34 cellular contexts compared by ENCODE assay signal in genomic region chr11:44083433-44083832, GRCh38. TPM values are rescaled to one million over a fixed set of nuclear protein-coding genes. Genes with fewer than 3 reads are reported as not detected.
"Had no signal": no experiment of that assay in that cellular context is flagged by ENCODE, and none has a peak within 500 bp of the region (broad histone marks: within the 10 kb centered on the region; RNA-seq: fewer than 3 reads in every experiment).

No MANE protein-coding gene starts in this region.

- H3K4me3 Mint-ChIP-seq: activated CD8-positive, alpha-beta T cell treated with anti-CD3 and anti-CD28 coated beads for 36 hours; activated naive CD8-positive, alpha-beta T cell; activated T-cell treated with anti-CD3 and anti-CD28 coated beads, Interleukin-2, amount 50 U/mL, for 4 hours; activated T-helper 17 cell treated with anti-CD3 and anti-CD28 coated beads, Interleukin-2, amount 50 U/mL, for 72 hours; central memory CD8-positive, alpha-beta T cell had no signal

- H3K4me1 ChIP-seq: colonic mucosa, esophagus squamous epithelium, gastroesophageal sphincter had no signal

- H3K4me3 ChIP-seq: colonic mucosa, esophagus squamous epithelium, gastroesophageal sphincter had no signal

- H3K27me3 ChIP-seq: brain microvascular endothelial cell, colonic mucosa, esophagus squamous epithelium, gastroesophageal sphincter had no signal

- ATAC-seq: activated CD8-positive, alpha-beta T cell treated with anti-CD3 and anti-CD28 coated beads for 36 hours; activated T-cell treated with anti-CD3 and anti-CD28 coated beads, Interleukin-2, amount 50 U/mL, for 4 hours; activated T-helper 17 cell treated with anti-CD3 and anti-CD28 coated beads, Interleukin-2, amount 50 U/mL, for 72 hours; gastroesophageal sphincter had no signal

- H3K27ac Mint-ChIP-seq: activated CD8-positive, alpha-beta T cell treated with anti-CD3 and anti-CD28 coated beads for 36 hours; activated naive CD8-positive, alpha-beta T cell; activated T-helper 17 cell treated with anti-CD3 and anti-CD28 coated beads, Interleukin-2, amount 50 U/mL, for 72 hours had no signal

- FAIRE-seq: astrocyte, endometrium, endothelial cell of umbilical vein had no signal

- H3K9me3 ChIP-seq: colonic mucosa, esophagus squamous epithelium, gastroesophageal sphincter had no signal

- H3K36me3 ChIP-seq: brain microvascular endothelial cell, colonic mucosa had no signal

- H3K27ac ChIP-seq: brain microvascular endothelial cell, colonic mucosa, epithelial cell of prostate, esophagus squamous epithelium, gastroesophageal sphincter had no signal

- DNase-seq: activated CD4-positive, alpha-beta T cell treated with anti-CD3 and anti-CD28 coated beads for 48 hours; activated CD4-positive, alpha-beta T cell treated with anti-CD3 and anti-CD28 coated beads, Interleukin-2, amount 50 U/mL, for 1 hour; activated CD4-positive, alpha-beta T cell treated with anti-CD3 and anti-CD28 coated beads, Interleukin-2, amount 50 U/mL, for 48 hours; activated CD4-positive, CD25-positive, alpha-beta regulatory T cell; activated CD8-positive, alpha-beta memory T cell treated with anti-CD3 and anti-CD28 coated beads for 24 hours; activated CD8-positive, alpha-beta T cell treated with anti-CD3 and anti-CD28 coated beads for 36 hours; activated effector memory CD4-positive, alpha-beta T cell treated with Interleukin-2 at 50 U/mL for 16 hours; activated gamma-delta T cell treated with Interleukin-2 at 50 U/mL for 16 hours; activated naive CD4-positive, alpha-beta T cell treated with anti-CD3 and anti-CD28 coated beads, Interleukin-2, amount 50 U/mL, for 16 hours; activated naive CD4-positive, alpha-beta T cell treated with Interleukin-2 at 50 U/mL for 16 hours; activated T-cell treated with anti-CD3 and anti-CD28 coated beads, Interleukin-2, amount 50 U/mL, for 4 hours; amniotic stem cell; colonic mucosa; effector CD8-positive, alpha-beta T cell; esophagus squamous epithelium; foreskin melanocyte; T-helper 2 cell had no signal

- H3K27me3 Mint-ChIP-seq: activated CD8-positive, alpha-beta T cell treated with anti-CD3 and anti-CD28 coated beads for 36 hours; activated naive CD8-positive, alpha-beta T cell; activated T-helper 17 cell treated with anti-CD3 and anti-CD28 coated beads, Interleukin-2, amount 50 U/mL, for 72 hours; central memory CD8-positive, alpha-beta T cell had no signal

- H3K4me1 Mint-ChIP-seq: activated T-helper 17 cell treated with anti-CD3 and anti-CD28 coated beads, Interleukin-2, amount 50 U/mL, for 72 hours; central memory CD8-positive, alpha-beta T cell had no signal

RNA-seq across cellular contexts. Expression of gene ACCSL, which starts 35.7 kb away (rescaled TPM):
- total RNA-seq: activated CD8-positive, alpha-beta T cell treated with anti-CD3 and anti-CD28 coated beads for 36 hours; activated T-cell treated with anti-CD3 and anti-CD28 coated beads, Interleukin-2, amount 50 U/mL, for 4 hours; activated T-helper 17 cell treated with anti-CD3 and anti-CD28 coated beads, Interleukin-2, amount 50 U/mL, for 72 hours; astrocyte; bronchial epithelial cell; cardiac septum; colonic mucosa; dermis microvascular lymphatic vessel endothelial cell; endothelial cell of umbilical vein; esophagus squamous epithelium; fibroblast of lung; gastroesophageal sphincter; glomerular endothelial cell; T-helper 1 cell treated with Interleukin-12 subunit alpha and Interleukin-12 subunit beta and Interleukin-4 antibody, amounts not matched to agents 30 ng/mL and 1 ng/mL, for 36 hours had no signal
- polyA plus RNA-seq: adipose tissue, endothelial cell of umbilical vein, esophagus, fibroblast of lung had no signal
